Comparison of ENCODE assay signal across 1 cellular context in genomic region chr4:2276581-2277325, GRCh38.
TF ChIP-seq lines count a peak whose summit lies in the region.

No MANE protein-coding gene starts in this region.

TF ChIP-seq in HepG2, 621 proteins besides CTCF, POLR2A, EP300 and RAD21:
- TF ChIP-seq NR2F6 (IDR thresholded peaks at IDR 0.05): no peak
- no peak for TF ChIP-seq NR2F6 (CRISPR knock-in tag; IDR thresholded peaks at IDR 0.05)
- no peak for TF ChIP-seq ZNF143 (CRISPR knock-in tag; IDR thresholded peaks at IDR 0.05)
- TF ChIP-seq YEATS4 (CRISPR knock-in tag; IDR thresholded peaks at IDR 0.05; ENCODE audit: borderline replicate concordance): no peak
- TF ChIP-seq GATAD1 (CRISPR knock-in tag; IDR thresholded peaks at IDR 0.05): no peak
- TF ChIP-seq SNAPC4 (CRISPR knock-in tag; IDR thresholded peaks at IDR 0.05): no peak
- TF ChIP-seq ZNF205 (CRISPR knock-in tag; IDR thresholded peaks at IDR 0.05): no peak
- no peak for TF ChIP-seq PCBP1 (IDR thresholded peaks at IDR 0.05; ENCODE audit: borderline replicate concordance, low read depth, low read length)
- TF ChIP-seq MXD4 (CRISPR knock-in tag; IDR thresholded peaks at IDR 0.05): no peak
- no peak for TF ChIP-seq ZNF225 (CRISPR knock-in tag; IDR thresholded peaks at IDR 0.05)
- no peak for TF ChIP-seq NPAS2 (CRISPR knock-in tag; IDR thresholded peaks at IDR 0.05; ENCODE audit: borderline replicate concordance)
- TF ChIP-seq JARID2 (CRISPR knock-in tag; IDR thresholded peaks at IDR 0.05; ENCODE audit: insufficient replicate concordance): no peak
- no peak for TF ChIP-seq ZIK1 (CRISPR knock-in tag; IDR thresholded peaks at IDR 0.05; ENCODE audit: borderline replicate concordance, low read depth)
- TF ChIP-seq RARG (CRISPR knock-in tag; IDR thresholded peaks at IDR 0.05; ENCODE audit: low read depth): no peak
- TF ChIP-seq MBNL3 (CRISPR knock-in tag; conservative IDR thresholded peaks at IDR 0.05): no peak
- TF ChIP-seq BCLAF1 (IDR thresholded peaks at IDR 0.05): no peak
